In the genomic region with DNA sequence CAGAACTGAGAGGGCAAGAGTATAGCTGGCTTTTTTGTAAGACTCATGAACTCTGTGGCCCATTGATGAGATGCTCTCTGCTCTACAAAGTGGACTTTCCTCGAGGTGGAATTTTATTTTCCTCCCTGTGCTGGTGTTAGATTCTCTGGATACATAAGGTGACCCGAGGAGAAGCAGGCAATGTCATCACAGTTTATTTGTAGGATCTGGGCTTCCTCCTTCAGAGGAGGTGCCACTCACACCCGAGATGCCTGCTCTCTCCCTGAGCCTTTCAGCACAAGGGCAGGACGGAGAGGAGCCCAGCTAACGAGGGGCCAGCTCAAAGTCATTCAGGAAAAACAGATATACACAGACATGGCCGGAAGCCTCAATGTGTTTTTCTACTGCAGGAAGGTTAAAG, we compare ENCODE assay signal across 20 cellular contexts.
"Had no signal": no experiment of that assay in that cellular context is flagged by ENCODE, and none has a peak within 500 bp of the region (broad histone marks: within the 10 kb centered on the region; RNA-seq: fewer than 3 reads in every experiment).

No MANE protein-coding gene starts in this region.

- H3K4me3 Mint-ChIP-seq: memory B cell; natural killer cell treated with Interleukin-12 subunit alpha and Interleukin-12 subunit beta and Interleukin-15 and Interleukin-18, amount 100 ng/mL, for 72 hours had no signal

- H3K4me3 ChIP-seq: heart left ventricle, lower lobe of right lung, skin epidermis, stomach, thoracic aorta, transverse colon had no signal

- H3K4me1 Mint-ChIP-seq: memory B cell had no signal

- ATAC-seq: heart left ventricle; left lobe of liver; lower lobe of right lung; natural killer cell treated with Interleukin-12 subunit alpha and Interleukin-12 subunit beta and Interleukin-15 and Interleukin-18, amount 100 ng/mL, for 72 hours; sciatic nerve had no signal

- H3K9me3 Mint-ChIP-seq: natural killer cell treated with Interleukin-12 subunit alpha and Interleukin-12 subunit beta and Interleukin-15 and Interleukin-18, amount 100 ng/mL, for 72 hours had no signal

- DNase-seq: cerebellar nuclear complex; dermis blood vessel endothelial cell; erythroblast; foreskin melanocyte; heart left ventricle; hippocampal formation; kidney glomerular epithelial cell; lower lobe of right lung; midbrain; stimulated activated CD4-positive, alpha-beta T cell treated with anti-CD3 and anti-CD28 coated beads, Interleukin-2, amount 100 ng/mL, for 24 hours; stimulated activated naive CD4-positive, alpha-beta T cell; stomach; substantia nigra; transverse colon had no signal

- H3K4me1 ChIP-seq: lower lobe of right lung, stomach, transverse colon had no signal

- H3K36me3 Mint-ChIP-seq: memory B cell; natural killer cell treated with Interleukin-12 subunit alpha and Interleukin-12 subunit beta and Interleukin-15 and Interleukin-18, amount 100 ng/mL, for 72 hours had no signal

- H3K36me3 ChIP-seq: heart left ventricle, lower lobe of right lung, stomach, thoracic aorta, transverse colon had no signal

- H3K27me3 ChIP-seq: heart left ventricle, stomach, transverse colon had no signal

- H3K27me3 Mint-ChIP-seq: memory B cell; natural killer cell treated with Interleukin-12 subunit alpha and Interleukin-12 subunit beta and Interleukin-15 and Interleukin-18, amount 100 ng/mL, for 72 hours had no signal

- H3K27ac ChIP-seq: heart left ventricle, lower lobe of right lung, skin epidermis, stomach, thoracic aorta, transverse colon had no signal

- H3K27ac Mint-ChIP-seq: memory B cell; natural killer cell treated with Interleukin-12 subunit alpha and Interleukin-12 subunit beta and Interleukin-15 and Interleukin-18, amount 100 ng/mL, for 72 hours had no signal

- H3K9me3 ChIP-seq: heart left ventricle, lower lobe of right lung, stomach, thoracic aorta, transverse colon had no signal
